Comparison of ENCODE assay signal across 12 cellular contexts in the genomic region with DNA sequence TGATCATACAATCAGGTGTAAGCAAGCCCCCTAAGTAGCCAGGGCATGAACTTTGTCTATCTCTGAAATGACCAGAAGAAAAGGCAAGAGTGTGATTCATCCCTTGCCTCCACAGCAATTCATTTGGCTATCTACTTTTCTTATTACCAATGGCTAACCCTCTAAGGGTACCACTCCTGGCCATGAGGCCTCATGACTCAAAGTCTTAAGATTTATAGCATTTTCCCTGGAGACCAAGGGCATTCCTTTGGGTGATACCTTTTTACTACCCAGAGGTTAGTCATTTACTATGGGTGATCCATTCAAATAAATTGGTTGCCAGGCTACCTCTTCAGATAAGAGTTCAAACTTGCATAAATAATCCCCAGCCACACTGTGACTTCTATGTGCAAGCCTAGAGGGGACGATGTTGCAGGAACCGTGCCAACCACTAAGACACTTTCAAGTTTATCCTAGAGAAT. TPM values are rescaled to one million over a fixed set of nuclear protein-coding genes. Genes with fewer than 3 reads are reported as not detected.
DNase-seq lines count a peak whose midpoint lies in the region; ATAC-seq, FAIRE-seq and TF ChIP-seq lines count a peak whose summit lies in the region.
"Had no signal": no experiment of that assay in that cellular context is flagged by ENCODE, and none has a peak within 500 bp of the region (broad histone marks: within the 10 kb centered on the region; RNA-seq: fewer than 3 reads in every experiment).

No MANE protein-coding gene starts in this region.

- H3K4me1 Mint-ChIP-seq in progenitor cell of endocrine pancreas (ENCODE audit: low read depth): peaks cover 27% of the 10 kb centered on the region

- peak overlapping the region in 2 of 4 donors; percentile 40 to 96 for H3K27ac ChIP-seq in tibial nerve

- H3K4me1 ChIP-seq in tibial nerve: peaks cover 0 to 64% (median 31%) of the 10 kb centered on the region in 4 donors

- no peaks in the 10 kb centered on the region for H3K27me3 ChIP-seq in tibial nerve
- H3K27me3 ChIP-seq: ascending aorta had no signal

- no peak for TF ChIP-seq POLR2A in tibial nerve (IDR thresholded peaks at IDR 0.05)

- ATAC-seq in GM21515 (IDR thresholded peaks at IDR 0.05; ENCODE audit: unreplicated experiment): no peak

- no peaks in the 10 kb centered on the region for H3K36me3 Mint-ChIP-seq in progenitor cell of endocrine pancreas (ENCODE audit: insufficient read depth)

- H3K9me3 ChIP-seq in tibial nerve: no peaks in the 10 kb centered on the region
- H3K9me3 ChIP-seq: ascending aorta had no signal

- peaks cover 25% of the 10 kb centered on the region for H3K27me3 Mint-ChIP-seq in progenitor cell of endocrine pancreas

- H3K36me3 ChIP-seq in tibial nerve: no peaks in the 10 kb centered on the region
- H3K36me3 ChIP-seq: ascending aorta had no signal

- in situ Hi-C loops in Caki2 (cut with HindIII; ENCODE audit: low pct_unique_long_range_greater_than_20kb, low sequenced_read_pairs): no loop called here

- no peak overlapping the region for H3K4me3 Mint-ChIP-seq in progenitor cell of endocrine pancreas (ENCODE audit: low read depth)

- H3K9me3 Mint-ChIP-seq in progenitor cell of endocrine pancreas (ENCODE audit: low read depth): no peaks in the 10 kb centered on the region

- no peak for TF ChIP-seq CTCF in progenitor cell of endocrine pancreas (IDR thresholded peaks at IDR 0.05; ENCODE audit: unreplicated experiment)
- TF ChIP-seq CTCF in tibial nerve (IDR thresholded peaks at IDR 0.05): no peak

- H3K4me3 ChIP-seq in tibial nerve: no peak overlapping the region
- H3K4me3 ChIP-seq: ascending aorta had no signal

- FAIRE-seq in colon (lab: Jason Lieb, UNC): peak; percentile 45

- 71 to 72% methylated on average over 2 of the region's 2 CpGs for WGBS in tibial nerve, 2 donors

- DNase-seq in Caki2 (ENCODE audit: low read depth) (peak; percentile 77), M059J (ENCODE audit: low read depth) (peak; percentile 98), progenitor cell of endocrine pancreas (ENCODE audit: low spot score, unreplicated experiment) (no peak), NCI-H1436 (lab: John Stamatoyannopoulos, UW) (no peak), tibial nerve (ENCODE audit: low spot score in 2 of 2) (no peak)
- DNase-seq in activated CD4-positive, CD25-positive, alpha-beta regulatory T cell treated with anti-CD3 and anti-CD28 coated beads, Interleukin-2, amount 50 U/mL, for 72 hours: no peak
- DNase-seq: activated T-cell treated with anti-CD3 and anti-CD28 coated beads for 4 hours, NCI-H1694 treated with DMSO at 0.1 percent for 48 hours, occipital lobe had no signal

- H3K27ac Mint-ChIP-seq in progenitor cell of endocrine pancreas: peak overlapping the region; percentile 5

- no peak for TF ChIP-seq EP300 in tibial nerve (IDR thresholded peaks at IDR 0.05)

RNA-seq across cellular contexts. Expression of a gene that starts 1.5 kb away (rescaled TPM):
- total RNA-seq in Caki2 (2014; rRNA removed; shearing (Covaris generic); ENCODE audit: low replicate concordance): 246 and 274 TPM in 2 replicates
- 56.2 and 80.1 TPM in 2 replicates for total RNA-seq in M059J (2014; rRNA removed; shearing (Covaris generic))
- 27.0 and 49.3 TPM in 2 replicates for total RNA-seq in progenitor cell of endocrine pancreas
- 100 to 1,000 TPM; 246 to 526 (median 339) TPM for total RNA-seq in tibial nerve

Comparison
In these comparisons a context has a peak if more than half of its experiments do, and no peak if none do; other contexts are left out.
1. DNase-seq: peak in Caki2 (single experiment) and M059J (single experiment); none in progenitor cell of endocrine pancreas (single experiment), NCI-H1436 (single experiment), activated CD4-positive, CD25-positive, alpha-beta regulatory T cell treated with anti-CD3 and anti-CD28 coated beads, Interleukin-2, amount 50 U/mL, for 72 hours (single experiment) and tibial nerve (0 of 2).